ENCODE assay signal across 19 cellular contexts in the genomic region with DNA sequence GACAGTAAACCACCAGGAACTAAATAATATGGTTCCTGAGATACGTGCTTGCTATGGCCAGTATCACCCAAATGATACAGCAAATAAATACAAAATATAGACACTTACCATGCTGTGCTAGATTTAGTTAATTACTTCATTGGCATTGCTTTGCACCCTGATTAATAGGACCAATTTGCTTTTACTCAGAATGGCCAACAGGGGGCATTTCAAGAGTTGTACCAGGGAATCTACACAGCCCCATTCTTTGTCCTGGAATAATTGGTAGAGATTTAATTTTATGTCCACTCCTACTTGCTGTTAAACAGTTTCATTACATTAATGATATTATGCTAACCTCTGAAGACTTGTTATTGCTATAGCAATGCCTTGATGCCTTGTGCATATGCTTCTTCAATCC.
"Had no signal": no experiment of that assay in that cellular context is flagged by ENCODE, and none has a peak within 500 bp of the region (broad histone marks: within the 10 kb centered on the region; RNA-seq: fewer than 3 reads in every experiment).

No MANE protein-coding gene starts in this region.

- H3K4me3 ChIP-seq: esophagus squamous epithelium, heart right ventricle, mucosa of descending colon, psoas muscle, tibial artery had no signal

- DNase-seq: activated CD4-positive, alpha-beta T cell treated with anti-CD3 and anti-CD28 coated beads, Interleukin-2, amount 50 U/mL, for 4 hours; activated CD4-positive, CD25-positive, alpha-beta regulatory T cell treated with anti-CD3 and anti-CD28 coated beads, Interleukin-2, amount 50 U/mL, for 72 hours; activated T-cell treated with anti-CD3 and anti-CD28 coated beads, Interleukin-2, amount 50 U/mL, for 72 hours; effector CD8-positive, alpha-beta T cell; esophagus squamous epithelium; heart right ventricle; immature natural killer cell; kidney glomerular epithelial cell; left ventricle myocardium superior; mucosa of descending colon; naive B cell; psoas muscle; right cardiac atrium; stimulated activated CD4-positive, alpha-beta T cell treated with anti-CD3 and anti-CD28 coated beads, Interleukin-2, amount 100 ng/mL, for 24 hours; stimulated activated naive CD4-positive, alpha-beta T cell treated with Interleukin-2 at 50 U/mL for 16 hours; T1000; tibial artery had no signal

- H3K27ac Mint-ChIP-seq: activated naive CD8-positive, alpha-beta T cell; activated T-cell treated with anti-CD3 and anti-CD28 coated beads, Interleukin-2, amount 50 U/mL, for 72 hours; dendritic cell treated with granulocyte-macrophage colony-stimulating factor and Interleukin-4, amounts not matched to agents 40 ng/mL and 50 ng/mL, for 4 days; immature natural killer cell; naive B cell had no signal

- H3K27me3 Mint-ChIP-seq: activated naive CD8-positive, alpha-beta T cell; dendritic cell treated with granulocyte-macrophage colony-stimulating factor and Interleukin-4, amounts not matched to agents 40 ng/mL and 50 ng/mL, for 4 days; naive B cell had no signal

- ATAC-seq: activated T-cell treated with anti-CD3 and anti-CD28 coated beads, Interleukin-2, amount 50 U/mL, for 72 hours; heart right ventricle; left ventricle myocardium superior; mucosa of descending colon; psoas muscle; right cardiac atrium had no signal

- H3K36me3 Mint-ChIP-seq: activated naive CD8-positive, alpha-beta T cell had no signal

- H3K27ac ChIP-seq: esophagus squamous epithelium, heart right ventricle, psoas muscle, tibial artery had no signal

- H3K36me3 ChIP-seq: esophagus squamous epithelium, heart right ventricle, tibial artery had no signal

- H3K4me1 Mint-ChIP-seq: immature natural killer cell, naive B cell had no signal

- H3K27me3 ChIP-seq: esophagus squamous epithelium, heart right ventricle, tibial artery had no signal

- H3K4me1 ChIP-seq: esophagus squamous epithelium, heart right ventricle, psoas muscle, tibial artery had no signal

- H3K4me3 Mint-ChIP-seq: activated naive CD8-positive, alpha-beta T cell; activated T-cell treated with anti-CD3 and anti-CD28 coated beads, Interleukin-2, amount 50 U/mL, for 72 hours; dendritic cell treated with granulocyte-macrophage colony-stimulating factor and Interleukin-4, amounts not matched to agents 40 ng/mL and 50 ng/mL, for 4 days; immature natural killer cell; naive B cell had no signal
